In the genomic region with DNA sequence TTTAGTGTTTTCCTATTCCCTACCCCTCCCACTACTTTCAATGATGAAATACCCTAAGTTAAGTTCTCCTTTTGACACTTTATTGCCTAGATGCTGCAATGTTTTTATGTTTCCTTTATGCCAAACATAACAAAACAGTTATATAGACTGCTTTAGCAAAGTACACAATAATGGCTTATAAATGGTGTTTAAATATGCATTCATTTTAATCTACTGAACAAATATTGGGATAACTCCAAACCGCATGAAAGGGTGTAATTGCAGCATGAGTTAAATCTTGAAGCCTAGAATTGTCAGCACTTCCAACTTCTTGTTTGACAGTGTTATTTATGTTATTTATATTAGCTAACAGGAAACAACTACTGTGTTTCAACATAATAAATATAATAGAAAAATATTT, we compare ENCODE assay signal across 16 cellular contexts.
"Had no signal": no experiment of that assay in that cellular context is flagged by ENCODE, and none has a peak within 500 bp of the region (broad histone marks: within the 10 kb centered on the region; RNA-seq: fewer than 3 reads in every experiment).

No MANE protein-coding gene starts in this region.

- ATAC-seq: activated CD4-positive, alpha-beta T cell treated with anti-CD3 and anti-CD28 coated beads for 36 hours; esophagus mucosa; gastroesophageal sphincter; heart left ventricle; left ventricle myocardium superior; stimulated activated naive CD8-positive, alpha-beta T cell treated with anti-CD3 and anti-CD28 coated beads, Interleukin-15, Interleukin-2, amounts not matched to agents 100 U/mL and 50 U/mL, for 24 hours; WTC11 had no signal

- H3K27ac ChIP-seq: ascending aorta, gastroesophageal sphincter, heart left ventricle, transverse colon, uterus had no signal

- DNase-seq: activated CD4-positive, alpha-beta T cell treated with anti-CD3 and anti-CD28 coated beads for 36 hours; activated CD4-positive, alpha-beta T cell treated with anti-CD3 and anti-CD28 coated beads, Interleukin-2, amount 50 U/mL, for 48 hours; activated gamma-delta T cell; effector CD8-positive, alpha-beta T cell; heart left ventricle; kidney glomerular epithelial cell; left ventricle myocardium superior; occipital lobe; stimulated activated CD4-positive, alpha-beta T cell treated with anti-CD3 and anti-CD28 coated beads, Interleukin-2, amount 100 ng/mL, for 24 hours; stimulated activated naive CD8-positive, alpha-beta T cell treated with anti-CD3 and anti-CD28 coated beads, Interleukin-15, Interleukin-2, amounts not matched to agents 100 U/mL and 50 U/mL, for 24 hours; transverse colon; uterus had no signal
